ENCODE assay signal across 8 cellular contexts in genomic region chr6:31737315-31738047, GRCh38. TPM values are rescaled to one million over a fixed set of nuclear protein-coding genes. Genes with fewer than 3 reads are reported as not detected.
DNase-seq lines count a peak whose midpoint lies in the region; ATAC-seq and TF ChIP-seq lines count a peak whose summit lies in the region.

No MANE protein-coding gene starts in this region.

- H3K4me1 ChIP-seq in liver (ENCODE audit: control insufficient read depth in 4 of 4, insufficient read depth in 4 of 4, low read length in 3 of 4), result peaks cover 22 to 60% (median 46%) of the 10 kb centered on the region in 4 donors
- H3K4me1 ChIP-seq in upper lobe of left lung, result peaks cover 54 to 69% (median 59%) of the 10 kb centered on the region in 4 donors

- TF ChIP-seq CTCF in liver (IDR thresholded peaks at IDR 0.05; ENCODE audit: low read depth, low read length, missing input control) (no peak), upper lobe of left lung (IDR thresholded peaks at IDR 0.05) (no peak)

- peak; percentile 67 for DNase-seq in Daoy (ENCODE audit: low read depth)
- peak in 2 of 3 experiments; percentile 47 to 82 for DNase-seq in NCI-H1417 (lab: John Stamatoyannopoulos, UW)
- DNase-seq in upper lobe of left lung, result peak in 1 of 2 donors; percentile 38
- DNase-seq in stimulated activated CD8-positive, alpha-beta memory T cell treated with anti-CD3 and anti-CD28 coated beads, Interleukin-4, amount 100 ng/mL, for 48 hours, result no peak
- DNase-seq in mucosa of gallbladder (ENCODE audit: low spot score), result no peak
- no peak for DNase-seq in HPDE6-E6E7 (ENCODE audit: extremely low spot score)

- no peak for TF ChIP-seq POLR2A in upper lobe of left lung (IDR thresholded peaks at IDR 0.05)

- TF ChIP-seq EP300 in upper lobe of left lung (IDR thresholded peaks at IDR 0.05), result no peak

- H3K36me3 ChIP-seq in liver (ENCODE audit: control insufficient read depth in 4 of 4, insufficient read depth in 3 of 4, low read depth in 1 of 4, low read length in 3 of 4) (peaks cover 3 to 11% (median 10%) of the 10 kb centered on the region in 4 donors), upper lobe of left lung (peaks cover 8 to 19% (median 17%) of the 10 kb centered on the region in 4 donors)

- TF ChIP-seq RAD21 in liver (IDR thresholded peaks at IDR 0.05), result no peak

- H3K9ac ChIP-seq in liver (ENCODE audit: low read depth in 1 of 2, low read length in 2 of 2), result peak overlapping the region in 1 of 2 donors; percentile 74

- WGBS in liver, result 46% methylated on average over 7 of the region's 7 CpGs
- 31 to 34% methylated on average over 7 of the region's 7 CpGs for WGBS in upper lobe of left lung, 2 donors

- no peaks in the 10 kb centered on the region for H3K27me3 Mint-ChIP-seq in activated naive CD8-positive, alpha-beta T cell

- H3K4me3 ChIP-seq in liver (ENCODE audit: low read depth in 1 of 3, low read length in 3 of 3) (no peak overlapping the region), upper lobe of left lung (peak overlapping the region in 2 of 4 donors; percentile 68 to 93)

- H3K27me3 ChIP-seq in liver (ENCODE audit: control insufficient read depth in 4 of 4, insufficient read depth in 4 of 4, low read length in 3 of 4) (no peaks in the 10 kb centered on the region), upper lobe of left lung (no peaks in the 10 kb centered on the region)

- H3K27ac ChIP-seq in liver (ENCODE audit: low read depth in 1 of 2, low read length in 2 of 2), result peak overlapping the region; percentile 90 to 96
- H3K27ac ChIP-seq in upper lobe of left lung, result peak overlapping the region; percentile 90 to 99 (median 98)

- peak overlapping the region; percentile 72 for H3K27ac Mint-ChIP-seq in activated naive CD8-positive, alpha-beta T cell

- H3K4me1 Mint-ChIP-seq in activated naive CD8-positive, alpha-beta T cell (ENCODE audit: low read depth), result peaks cover 61% of the 10 kb centered on the region

- H3K36me3 Mint-ChIP-seq in activated naive CD8-positive, alpha-beta T cell, result peaks cover 5% of the 10 kb centered on the region

- no peaks in the 10 kb centered on the region for H3K9me3 ChIP-seq in liver (ENCODE audit: control insufficient read depth in 4 of 4, low read length in 3 of 4)
- H3K9me3 ChIP-seq in upper lobe of left lung, result no peaks in the 10 kb centered on the region

- ATAC-seq in upper lobe of left lung (ENCODE audit: low FRiP score in 2 of 2), result no peak

- H3K9me3 Mint-ChIP-seq in activated naive CD8-positive, alpha-beta T cell (ENCODE audit: low read depth), result no peaks in the 10 kb centered on the region

- H3K4me3 Mint-ChIP-seq in activated naive CD8-positive, alpha-beta T cell, result peak overlapping the region; percentile 99

TF ChIP-seq in liver, 16 proteins besides CTCF, POLR2A, EP300 and RAD21:
- TF ChIP-seq HNF4A (conservative IDR thresholded peaks at IDR 0.05) (peak in 1 of 2 donors; percentile 12), YY1 (IDR thresholded peaks at IDR 0.05) (no peak), SP1 (IDR thresholded peaks at IDR 0.05) (no peak), EGR1 (IDR thresholded peaks at IDR 0.05; ENCODE audit: low read depth in 2 of 2) (no peak)
- TF ChIP-seq, protein P1, sequence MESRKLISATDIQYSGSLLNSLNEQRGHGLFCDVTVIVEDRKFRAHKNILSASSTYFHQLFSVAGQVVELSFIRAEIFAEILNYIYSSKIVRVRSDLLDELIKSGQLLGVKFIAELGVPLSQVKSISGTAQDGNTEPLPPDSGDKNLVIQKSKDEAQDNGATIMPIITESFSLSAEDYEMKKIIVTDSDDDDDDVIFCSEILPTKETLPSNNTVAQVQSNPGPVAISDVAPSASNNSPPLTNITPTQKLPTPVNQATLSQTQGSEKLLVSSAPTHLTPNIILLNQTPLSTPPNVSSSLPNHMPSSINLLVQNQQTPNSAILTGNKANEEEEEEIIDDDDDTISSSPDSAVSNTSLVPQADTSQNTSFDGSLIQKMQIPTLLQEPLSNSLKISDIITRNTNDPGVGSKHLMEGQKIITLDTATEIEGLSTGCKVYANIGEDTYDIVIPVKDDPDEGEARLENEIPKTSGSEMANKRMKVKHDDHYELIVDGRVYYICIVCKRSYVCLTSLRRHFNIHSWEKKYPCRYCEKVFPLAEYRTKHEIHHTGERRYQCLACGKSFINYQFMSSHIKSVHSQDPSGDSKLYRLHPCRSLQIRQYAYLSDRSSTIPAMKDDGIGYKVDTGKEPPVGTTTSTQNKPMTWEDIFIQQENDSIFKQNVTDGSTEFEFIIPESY (IDR thresholded peaks at IDR 0.05), result peak; percentile 25
- TF ChIP-seq, protein P2, sequence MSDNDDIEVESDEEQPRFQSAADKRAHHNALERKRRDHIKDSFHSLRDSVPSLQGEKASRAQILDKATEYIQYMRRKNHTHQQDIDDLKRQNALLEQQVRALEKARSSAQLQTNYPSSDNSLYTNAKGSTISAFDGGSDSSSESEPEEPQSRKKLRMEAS (IDR thresholded peaks at IDR 0.05), result no peak

RNA-seq across cellular contexts. Expression of gene CLIC1, which starts 1.2 kb away (rescaled TPM):
- 1,198 and 1,241 TPM in 2 replicates for total RNA-seq in Daoy (2014; rRNA removed; shearing (Covaris generic))
- 100 to 1,000 TPM in 1 of 2 donors, 10 to 100 TPM in 1; 56.5 to 124 TPM for total RNA-seq in liver
- 10 to 100 TPM; 63.7 to 65.2 TPM for polyA plus RNA-seq in liver
- total RNA-seq in upper lobe of left lung, result 100 to 1,000 TPM; 138 to 497 (median 277) TPM
- total RNA-seq in mucosa of gallbladder, result 394 TPM

RNA-seq across cellular contexts. Expression of gene MSH5, which starts 2.3 kb away (rescaled TPM):
- 19.9 and 20.9 TPM in 2 replicates for total RNA-seq in Daoy (2014; rRNA removed; shearing (Covaris generic))
- total RNA-seq in liver, result 1 to 10 TPM; 5.9 to 6.4 TPM
- 1 to 10 TPM; 1.2 to 2.2 TPM for polyA plus RNA-seq in liver
- total RNA-seq in upper lobe of left lung, result 10 to 100 TPM in 4 of 6 donors, 1 to 10 TPM in 2; 7.3 to 52.4 (median 13.1) TPM
- 19.7 TPM for total RNA-seq in mucosa of gallbladder

RNA-seq across cellular contexts. Expression of gene DDAH2, which starts 8.4 kb away (rescaled TPM):
- total RNA-seq in Daoy (2014; rRNA removed; shearing (Covaris generic)), result 46.1 and 55.6 TPM in 2 replicates
- total RNA-seq in liver (10 to 100 TPM; 23.8 to 31.4 TPM), upper lobe of left lung (100 to 1,000 TPM in 2 of 6 donors, 10 to 100 TPM in 4; 46.6 to 157 (median 83.7) TPM), mucosa of gallbladder (130 TPM)
- 10 to 100 TPM; 19.8 to 22.6 TPM for polyA plus RNA-seq in liver

RNA-seq across cellular contexts. Expression of gene MPIG6B, which starts 14.3 kb away (rescaled TPM):
- total RNA-seq in Daoy (2014; rRNA removed; shearing (Covaris generic)), result not detected in 2 replicates
- total RNA-seq in liver (10 to 100 TPM in 1 of 2 donors, under 1 TPM in 1; 0.08 to 10.7 TPM), upper lobe of left lung (1 to 10 TPM in 3 of 6 donors, under 1 TPM in 2, not detected in 1; 0.30 to 4.1 (median 1.2) TPM), mucosa of gallbladder (0.37 TPM)
- under 1 TPM; 0.15 to 0.33 TPM for polyA plus RNA-seq in liver

RNA-seq across cellular contexts. Expression of gene LY6G6C, which starts 15.9 kb away (rescaled TPM):
- not detected in 2 replicates for total RNA-seq in Daoy (2014; rRNA removed; shearing (Covaris generic))
- total RNA-seq in liver (not detected), upper lobe of left lung (under 1 TPM in 1 of 6 donors, not detected in 5; 0.23 TPM), mucosa of gallbladder (not detected)
- polyA plus RNA-seq in liver, result not detected

Comparison
In these comparisons a context has a peak if more than half of its experiments do, and no peak if none do; other contexts are left out.
1. DNase-seq: peak in Daoy (single experiment) and NCI-H1417 (2 of 3); none in stimulated activated CD8-positive, alpha-beta memory T cell treated with anti-CD3 and anti-CD28 coated beads, Interleukin-4, amount 100 ng/mL, for 48 hours (single experiment), mucosa of gallbladder (single experiment) and HPDE6-E6E7 (single experiment).